8 cellular contexts compared by ENCODE assay signal in the genomic region with DNA sequence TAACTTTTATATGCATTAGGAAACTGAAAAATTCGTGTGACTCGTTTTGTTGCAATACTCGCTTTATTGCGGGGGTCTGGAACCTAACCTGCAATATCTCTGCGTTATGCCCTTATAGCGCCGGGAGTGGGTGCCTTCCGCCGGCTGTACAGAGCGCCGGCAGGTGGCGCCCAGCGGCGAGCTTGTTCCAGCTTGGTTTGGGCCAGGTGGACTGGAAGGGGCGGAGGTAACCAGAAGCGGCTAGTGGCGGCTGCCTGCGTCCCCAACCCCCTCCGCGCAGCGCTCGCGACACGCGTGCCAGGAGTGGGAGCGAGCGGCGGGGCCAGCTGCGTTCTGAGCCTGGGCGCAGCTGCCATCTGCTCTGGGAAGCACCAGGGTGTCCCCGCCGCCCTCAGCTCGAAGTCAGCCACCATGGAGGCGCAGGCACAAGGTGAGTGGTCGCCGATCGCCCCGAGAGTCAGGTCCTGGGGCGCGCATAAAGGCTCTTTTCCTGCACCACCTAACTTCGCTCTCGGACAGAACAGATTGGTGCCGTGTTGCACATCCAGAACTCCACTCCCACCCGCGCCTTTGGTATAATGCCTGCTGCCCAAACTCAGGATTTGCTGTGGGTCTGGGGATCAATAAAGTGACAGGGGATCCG. TPM values are rescaled to one million over a fixed set of nuclear protein-coding genes. Genes with fewer than 3 reads are reported as not detected.
DNase-seq lines count a peak whose midpoint lies in the region; ATAC-seq and TF ChIP-seq lines count a peak whose summit lies in the region.

A gene with protein sequence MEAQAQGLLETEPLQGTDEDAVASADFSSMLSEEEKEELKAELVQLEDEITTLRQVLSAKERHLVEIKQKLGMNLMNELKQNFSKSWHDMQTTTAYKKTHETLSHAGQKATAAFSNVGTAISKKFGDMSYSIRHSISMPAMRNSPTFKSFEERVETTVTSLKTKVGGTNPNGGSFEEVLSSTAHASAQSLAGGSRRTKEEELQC (plus strand): TSS at position 233 of the 643 bp plus-strand sequence. CDS start 179 bp downstream, at position 412.

- peak; percentile 58 for DNase-seq in AG08395 (ENCODE audit: low spot score)
- DNase-seq in NCI-H460 (ENCODE audit: extremely low read depth, low read depth): peak; percentile 68
- peak; percentile 63 to 69 for DNase-seq in activated CD4-positive, alpha-beta T cell treated with anti-CD3 and anti-CD28 coated beads, Interleukin-2, amount 50 U/mL, for 48 hours
- DNase-seq in effector CD4-positive, alpha-beta T cell: peak; percentile 19
- peak; percentile 88 for DNase-seq in lower lobe of right lung
- DNase-seq in stimulated activated CD4-positive, alpha-beta T cell treated with anti-CD3 and anti-CD28 coated beads, Interleukin-4, amount 100 ng/mL, for 48 hours (ENCODE audit: low read depth in 2 of 2): peak; percentile 44 to 48

- H3K4me1 ChIP-seq in lower lobe of right lung: peaks cover 20% of the 10 kb centered on the region

- intact Hi-C loops in lower lobe of right lung (cut with DNase I): no loop called here

- no peaks in the 10 kb centered on the region for H3K9me3 ChIP-seq in lower lobe of right lung

- peak; percentile 98 for ATAC-seq in GM19023 (IDR thresholded peaks at IDR 0.05; ENCODE audit: unreplicated experiment)
- ATAC-seq in HG03175 (IDR thresholded peaks at IDR 0.05; ENCODE audit: unreplicated experiment): peak; percentile 96
- peak; percentile 96 to 97 for ATAC-seq in lower lobe of right lung

- peak; percentile 80 for TF ChIP-seq CTCF in lower lobe of right lung (IDR thresholded peaks at IDR 0.05)

- H3K27me3 ChIP-seq in lower lobe of right lung (ENCODE audit: low read depth): peaks cover 4% of the 10 kb centered on the region

- H3K27ac ChIP-seq in lower lobe of right lung: peak within 1 kb of the TSS; percentile 54

- H3K36me3 ChIP-seq in lower lobe of right lung: no peaks in the 10 kb centered on the region

- peak within 1 kb of the TSS; percentile 75 for H3K4me3 ChIP-seq in lower lobe of right lung

RNA-seq across cellular contexts. Expression of the gene that starts here (rescaled TPM):
- 96.1 and 107 TPM in 2 replicates for total RNA-seq in NCI-H460 (2014; rRNA removed; shearing (Covaris generic))
- polyA plus RNA-seq in NCI-H460 (2014; cell fraction: nucleus; rRNA removed): 108 and 143 TPM in 2 replicates
- 15.6 TPM for total RNA-seq in lower lobe of right lung

Comparison
In these comparisons a context has a peak if more than half of its experiments do, and no peak if none do; other contexts are left out.
1. Peak in every context shown above with its lines: DNase-seq, ATAC-seq, H3K4me3 ChIP-seq and H3K27ac ChIP-seq.
2. DNase-seq: peak in every context shown above with its lines; median percentile 88 in lower lobe of right lung; 68 in NCI-H460; 66 in activated CD4-positive, alpha-beta T cell treated with anti-CD3 and anti-CD28 coated beads, Interleukin-2, amount 50 U/mL, for 48 hours; 58 in AG08395; 46 in stimulated activated CD4-positive, alpha-beta T cell treated with anti-CD3 and anti-CD28 coated beads, Interleukin-4, amount 100 ng/mL, for 48 hours; 19 in effector CD4-positive, alpha-beta T cell.